Comparison of ENCODE assay signal across 9 cellular contexts in genomic region chr2:222295368-222296041, GRCh38.
DNase-seq lines count a peak whose midpoint lies in the region; ATAC-seq and TF ChIP-seq lines count a peak whose summit lies in the region.
"Had no signal": no experiment of that assay in that cellular context is flagged by ENCODE, and none has a peak within 500 bp of the region (broad histone marks: within the 10 kb centered on the region; RNA-seq: fewer than 3 reads in every experiment).

No MANE protein-coding gene starts in this region.

- CTCF ChIA-PET in AG04449 (lab: Yijun Ruan, JAX): interaction anchor here (1.2 kb wide), 1 partner anchor 14 kb away, joined by 4 read pairs; no protein-coding TSS in a partner anchor

- ATAC-seq in HG03039 (IDR thresholded peaks at IDR 0.05; ENCODE audit: unreplicated experiment) (no peak), GM19397 (IDR thresholded peaks at IDR 0.05; ENCODE audit: unreplicated experiment) (no peak)

- H3K4me3 ChIP-seq in AG04449 (ENCODE audit: low read depth, low read length) (peak overlapping the region; percentile 49), HL-60 (replicated peaks; ENCODE audit: insufficient read depth, low read length) (peak overlapping the region; percentile 22; the same call in 1 of the 2 replicates), muscle layer of duodenum (ENCODE audit: low read depth in 1 of 2, low read length in 2 of 2) (peak overlapping the region; percentile 49 to 55)
- H3K4me3 ChIP-seq: HAP-1 had no signal

- TF ChIP-seq CTCF in AG04449 (IDR thresholded peaks at IDR 0.05; ENCODE audit: insufficient read depth, low read length, missing control alignments) (no peak), HL-60 (IDR thresholded peaks at IDR 0.05; ENCODE audit: insufficient read depth, low read length) (no peak)

- H3K27me3 ChIP-seq in HL-60 (ENCODE audit: insufficient read depth, poor library complexity, severe bottlenecking): peaks cover 93% of the 10 kb centered on the region
- H3K27me3 ChIP-seq in muscle layer of duodenum (ENCODE audit: low read depth, low read length): peaks cover 96% of the 10 kb centered on the region

- no peak for DNase-seq in AG04449 (ENCODE audit: low read depth, low spot score)
- DNase-seq in HL-60 (ENCODE audit: low read depth in 1 of 2, low spot score in 1 of 2): no peak
- DNase-seq in dedifferentiated amniotic fluid mesenchymal stem cell (ENCODE audit: extremely low spot score): peak; percentile 29
- no peak for DNase-seq in NCI-H526 treated with DMSO at 0.1 percent for 48 hours (lab: John Stamatoyannopoulos, UW)
- DNase-seq in NCI-H187 (lab: John Stamatoyannopoulos, UW): no peak

- H3K36me3 ChIP-seq in muscle layer of duodenum (ENCODE audit: control insufficient read depth in 1 of 2, insufficient read depth in 2 of 2, low read length in 2 of 2): no peaks in the 10 kb centered on the region
- H3K36me3 ChIP-seq: HAP-1 had no signal

- no peak overlapping the region for H3K27ac ChIP-seq in HL-60 (replicated peaks)
- no peak overlapping the region for H3K27ac ChIP-seq in muscle layer of duodenum (ENCODE audit: low read length)

- peaks cover 0 to 45% of the 10 kb centered on the region in 2 donors for H3K4me1 ChIP-seq in muscle layer of duodenum (ENCODE audit: control insufficient read depth in 1 of 2, insufficient read depth in 2 of 2, low read length in 2 of 2)

- POLR2A ChIA-PET in AG04449 (lab: Yijun Ruan, JAX): no interaction called here

- H3K9me3 ChIP-seq in muscle layer of duodenum (ENCODE audit: control insufficient read depth in 1 of 2, low read length in 2 of 2): no peaks in the 10 kb centered on the region
- H3K9me3 ChIP-seq: HAP-1 had no signal
